Comparison of ENCODE assay signal across 20 cellular contexts in genomic region chr12:124504273-124505000, GRCh38.
A peak's percentile ranks its signal among the peaks of the same experiment; 100 is the strongest.
DNase-seq lines count a peak whose midpoint lies in the region; ATAC-seq and TF ChIP-seq lines count a peak whose summit lies in the region.
"Had no signal": no experiment of that assay in that cellular context is flagged by ENCODE, and none has a peak within 500 bp of the region (broad histone marks: within the 10 kb centered on the region; RNA-seq: fewer than 3 reads in every experiment).

No MANE protein-coding gene starts in this region.

- no peak for TF ChIP-seq POLR2A in sigmoid colon (IDR thresholded peaks at IDR 0.05)

- TF ChIP-seq CTCF in RWPE2 (IDR thresholded peaks at IDR 0.05; ENCODE audit: poor library complexity, severe bottlenecking) (no peak), glutamatergic neuron (IDR thresholded peaks at IDR 0.05; ENCODE audit: partially characterized antibody, unreplicated experiment) (no peak), sigmoid colon (IDR thresholded peaks at IDR 0.05) (no peak), GM20000 (IDR thresholded peaks at IDR 0.05; ENCODE audit: extremely low read depth, missing control alignments) (no peak)

- 86% methylated on average over 14 of the region's 14 CpGs for WGBS in sigmoid colon, 2 donors

- peaks cover 46% of the 10 kb centered on the region for H3K4me1 ChIP-seq in RWPE2 (ENCODE audit: insufficient read depth, poor library complexity, severe bottlenecking)
- peaks cover 0 to 94% (median 90%) of the 10 kb centered on the region in 4 donors for H3K4me1 ChIP-seq in sigmoid colon

- no peak for ATAC-seq in RWPE2 (ENCODE audit: low read depth)
- ATAC-seq: activated CD8-positive, alpha-beta T cell treated with anti-CD3 and anti-CD28 coated beads for 36 hours; left lung; natural killer cell treated with Interleukin-12 subunit alpha and Interleukin-12 subunit beta and Interleukin-15 and Interleukin-18, amount 100 ng/mL, for 72 hours; stimulated activated memory B cell treated with anti-CD40 and anti-IgM and Interleukin-4, amounts not matched to agents 10 μg/mL and 1 μg/mL and 100 μg/mL, for 72 hours had no signal

- DNase-seq in HEK293T (ENCODE audit: extremely low spot score) (no peak), RWPE2 (ENCODE audit: low spot score) (no peak), glutamatergic neuron (no peak), sigmoid colon (no peak), NCI-H2171 treated with DMSO at 0.1 percent for 48 hours (lab: John Stamatoyannopoulos, UW) (no peak), anterior cingulate cortex (lab: John Stamatoyannopoulos, UW) (no peak), NCI-H510A treated with DMSO at 0.1 percent for 48 hours (lab: John Stamatoyannopoulos, UW) (no peak), GM20000 (ENCODE audit: low spot score) (no peak)
- DNase-seq: activated CD8-positive, alpha-beta T cell treated with anti-CD3 and anti-CD28 coated beads for 36 hours; adrenal gland; DMS53; erythroblast; hippocampal formation; left lung; NCI-H1092; NCI-H446 had no signal

- H3K9me3 Mint-ChIP-seq in glutamatergic neuron (ENCODE audit: unreplicated experiment): peaks cover 21% of the 10 kb centered on the region
- H3K9me3 Mint-ChIP-seq: activated CD8-positive, alpha-beta T cell treated with anti-CD3 and anti-CD28 coated beads for 36 hours; IgD-negative memory B cell; natural killer cell treated with Interleukin-12 subunit alpha and Interleukin-12 subunit beta and Interleukin-15 and Interleukin-18, amount 100 ng/mL, for 72 hours had no signal

- H3K27me3 ChIP-seq in RWPE2 (ENCODE audit: insufficient read depth, poor library complexity, severe bottlenecking): no peaks in the 10 kb centered on the region
- H3K27me3 ChIP-seq in sigmoid colon: no peaks in the 10 kb centered on the region
- H3K27me3 ChIP-seq: adrenal gland, BLaER1, left lung had no signal

- H3K27ac ChIP-seq in RWPE2 (ENCODE audit: poor library complexity, severe bottlenecking) (peak overlapping the region; percentile 11), sigmoid colon (peak overlapping the region; percentile 83 to 99 (median 92))
- H3K27ac ChIP-seq: BLaER1, left lung had no signal

- CTCF ChIA-PET in HEK293T (lab: Yijun Ruan, JAX): no interaction called here

- H3K27me3 Mint-ChIP-seq in glutamatergic neuron (ENCODE audit: unreplicated experiment): peaks cover 32% of the 10 kb centered on the region
- H3K27me3 Mint-ChIP-seq: activated CD8-positive, alpha-beta T cell treated with anti-CD3 and anti-CD28 coated beads for 36 hours; IgD-negative memory B cell; natural killer cell treated with Interleukin-12 subunit alpha and Interleukin-12 subunit beta and Interleukin-15 and Interleukin-18, amount 100 ng/mL, for 72 hours; stimulated activated memory B cell treated with anti-CD40 and anti-IgM and Interleukin-4, amounts not matched to agents 10 μg/mL and 1 μg/mL and 100 μg/mL, for 72 hours had no signal

- peak overlapping the region; percentile 89 for H3K27ac Mint-ChIP-seq in glutamatergic neuron (ENCODE audit: unreplicated experiment)
- H3K27ac Mint-ChIP-seq: activated CD8-positive, alpha-beta T cell treated with anti-CD3 and anti-CD28 coated beads for 36 hours; natural killer cell treated with Interleukin-12 subunit alpha and Interleukin-12 subunit beta and Interleukin-15 and Interleukin-18, amount 100 ng/mL, for 72 hours; stimulated activated memory B cell treated with anti-CD40 and anti-IgM and Interleukin-4, amounts not matched to agents 10 μg/mL and 1 μg/mL and 100 μg/mL, for 72 hours had no signal

- H3K36me3 Mint-ChIP-seq in glutamatergic neuron (ENCODE audit: unreplicated experiment): peaks cover 5% of the 10 kb centered on the region
- H3K36me3 Mint-ChIP-seq: natural killer cell treated with Interleukin-12 subunit alpha and Interleukin-12 subunit beta and Interleukin-15 and Interleukin-18, amount 100 ng/mL, for 72 hours had no signal

- peaks cover 11% of the 10 kb centered on the region; the same call in 1 of the 2 replicates for H3K36me3 ChIP-seq in RWPE2 (ENCODE audit: low read depth)
- no peaks in the 10 kb centered on the region for H3K36me3 ChIP-seq in sigmoid colon
- H3K36me3 ChIP-seq: adrenal gland, left lung had no signal

- H3K9me3 ChIP-seq in RWPE2 (ENCODE audit: severe bottlenecking): no peaks in the 10 kb centered on the region
- no peaks in the 10 kb centered on the region for H3K9me3 ChIP-seq in sigmoid colon
- H3K9me3 ChIP-seq: adrenal gland, BLaER1, left lung had no signal

- peaks cover 64% of the 10 kb centered on the region for H3K4me1 Mint-ChIP-seq in glutamatergic neuron (ENCODE audit: low read depth, unreplicated experiment)

- peak overlapping the region; percentile 49 for H3K4me3 Mint-ChIP-seq in glutamatergic neuron (ENCODE audit: unreplicated experiment)
- H3K4me3 Mint-ChIP-seq: activated CD8-positive, alpha-beta T cell treated with anti-CD3 and anti-CD28 coated beads for 36 hours; IgD-negative memory B cell; natural killer cell treated with Interleukin-12 subunit alpha and Interleukin-12 subunit beta and Interleukin-15 and Interleukin-18, amount 100 ng/mL, for 72 hours; stimulated activated memory B cell treated with anti-CD40 and anti-IgM and Interleukin-4, amounts not matched to agents 10 μg/mL and 1 μg/mL and 100 μg/mL, for 72 hours had no signal

- TF ChIP-seq EP300 in sigmoid colon (IDR thresholded peaks at IDR 0.05): no peak

- intact Hi-C loops in sigmoid colon (cut with DNase I): no loop called here

- POLR2A ChIA-PET in HEK293T (lab: Yijun Ruan, JAX): no interaction called here

- H3K4me3 ChIP-seq in RWPE2 (ENCODE audit: severe bottlenecking) (no peak overlapping the region), sigmoid colon (no peak overlapping the region)
- H3K4me3 ChIP-seq: adrenal gland, BLaER1, left lung had no signal

TF ChIP-seq in HEK293T, 16 proteins besides CTCF, POLR2A, EP300 and RAD21:
- no peak for TF ChIP-seq HDGF (IDR thresholded peaks at IDR 0.05; ENCODE audit: borderline replicate concordance)
- TF ChIP-seq ARNT (IDR thresholded peaks at IDR 0.05): no peak
- TF ChIP-seq FOXM1 (IDR thresholded peaks at IDR 0.05; ENCODE audit: borderline replicate concordance): no peak
- TF ChIP-seq PKNOX1 (IDR thresholded peaks at IDR 0.05): 0 out of 2 replicates have a peak, but pooled peaks have one; percentile 7
- no peak for TF ChIP-seq SUZ12 (IDR thresholded peaks at IDR 0.05)
- no peak for TF ChIP-seq L3MBTL2 (conservative IDR thresholded peaks at IDR 0.05)
